ENCODE assay signal across 18 cellular contexts in genomic region chr17:40487371-40488020, GRCh38. TPM values are rescaled to one million over a fixed set of nuclear protein-coding genes. Genes with fewer than 3 reads are reported as not detected.
DNase-seq lines count a peak whose midpoint lies in the region; ATAC-seq, FAIRE-seq and TF ChIP-seq lines count a peak whose summit lies in the region.
"Had no signal": no experiment of that assay in that cellular context is flagged by ENCODE, and none has a peak within 500 bp of the region (broad histone marks: within the 10 kb centered on the region; RNA-seq: fewer than 3 reads in every experiment).

No MANE protein-coding gene starts in this region.

- H3K36me3 ChIP-seq in astrocyte (ENCODE audit: insufficient read depth, low read length) (no peaks in the 10 kb centered on the region), muscle layer of colon (ENCODE audit: insufficient read depth, low read length) (no peaks in the 10 kb centered on the region), suprapubic skin (peaks cover 29% of the 10 kb centered on the region)

- H3K27me3 ChIP-seq in astrocyte (ENCODE audit: insufficient read depth, low read length): no peaks in the 10 kb centered on the region
- no peaks in the 10 kb centered on the region for H3K27me3 ChIP-seq in muscle layer of colon (ENCODE audit: control insufficient read depth in 1 of 2, insufficient read depth in 2 of 2, low read length in 2 of 2)
- H3K27me3 ChIP-seq in suprapubic skin: no peaks in the 10 kb centered on the region

- FAIRE-seq in astrocyte (lab: Jason Lieb, UNC): no peak
- FAIRE-seq: endometrium, GM12892 had no signal

- no peaks in the 10 kb centered on the region for H3K9me3 ChIP-seq in astrocyte (ENCODE audit: insufficient read depth, low read depth, low read length)
- H3K9me3 ChIP-seq in muscle layer of colon (ENCODE audit: low read length): no peaks in the 10 kb centered on the region
- H3K9me3 ChIP-seq in suprapubic skin: no peaks in the 10 kb centered on the region

- no peaks in the 10 kb centered on the region for H4K20me1 ChIP-seq in astrocyte (ENCODE audit: insufficient read depth, low read length)

- no peak for ATAC-seq in GM21526 (IDR thresholded peaks at IDR 0.05; ENCODE audit: low FRiP score, unreplicated experiment)
- ATAC-seq: CD8-positive, alpha-beta T cell had no signal

- H3K4me1 ChIP-seq in astrocyte (ENCODE audit: insufficient read depth, low read length) (peaks cover 42% of the 10 kb centered on the region), muscle layer of colon (ENCODE audit: insufficient read depth, low read length) (peaks cover 68% of the 10 kb centered on the region), suprapubic skin (peaks cover 85% of the 10 kb centered on the region)

- TF ChIP-seq CTCF in astrocyte (IDR thresholded peaks at IDR 0.05; ENCODE audit: insufficient read depth, low read depth, low read length) (no peak), suprapubic skin (IDR thresholded peaks at IDR 0.05) (no peak)

- no peak for TF ChIP-seq EP300 in suprapubic skin (IDR thresholded peaks at IDR 0.05)

- H3K9me3 Mint-ChIP-seq in activated CD4-positive, alpha-beta T cell treated with anti-CD3 and anti-CD28 coated beads, Interleukin-2, amount 10 ng/mL, durations not matched to agents 7 days and 5 days: no peaks in the 10 kb centered on the region
- no peaks in the 10 kb centered on the region for H3K9me3 Mint-ChIP-seq in astrocyte (ENCODE audit: unreplicated experiment)
- H3K9me3 Mint-ChIP-seq: CD8-positive, alpha-beta T cell; T-helper 2 cell treated with Interferon-gamma antibody and Interleukin-4, amounts not matched to agents 5 μg/mL and 100 μg/mL, for 36 hours had no signal

- no CpG with 5 or more reads among the region's 7 CpGs for WGBS in suprapubic skin

- CTCF ChIA-PET in activated CD4-positive, alpha-beta T cell treated with anti-CD3 and anti-CD28 coated beads, Interleukin-2, amount 10 ng/mL, durations not matched to agents 7 days and 5 days (lab: Charles Lee): interaction anchor here (0.8 to 3.8 kb wide), 7 partner anchors 10 to 66 kb away, joined by 3 to 21 read pairs (median 3); partner anchors contain the start of gene TNS4

- H3K4me3 Mint-ChIP-seq in activated CD4-positive, alpha-beta T cell treated with anti-CD3 and anti-CD28 coated beads, Interleukin-2, amount 10 ng/mL, durations not matched to agents 7 days and 5 days: no peak overlapping the region
- no peak overlapping the region for H3K4me3 Mint-ChIP-seq in astrocyte (ENCODE audit: unreplicated experiment)
- H3K4me3 Mint-ChIP-seq: CD8-positive, alpha-beta T cell; T-helper 2 cell treated with Interferon-gamma antibody and Interleukin-4, amounts not matched to agents 5 μg/mL and 100 μg/mL, for 36 hours had no signal

- no peak for DNase-seq in activated CD4-positive, alpha-beta T cell treated with anti-CD3 and anti-CD28 coated beads, Interleukin-2, amount 10 ng/mL, durations not matched to agents 7 days and 5 days
- no peak for DNase-seq in activated CD4-positive, alpha-beta T cell treated with anti-CD3 and anti-CD28 coated beads, Interleukin-2, amount 50 U/mL, for 48 hours
- DNase-seq in astrocyte (ENCODE audit: low read depth) (no peak), suprapubic skin (ENCODE audit: low spot score in 2 of 2) (no peak), DMS79 treated with DMSO at 0.1 percent for 48 hours (lab: John Stamatoyannopoulos, UW) (no peak), SHP77 (lab: John Stamatoyannopoulos, UW) (no peak)
- DNase-seq: CD8-positive, alpha-beta T cell; cerebellar nuclear complex; islet precursor cell; NCI-H187; NCI-H524 treated with DMSO at 0.1 percent for 48 hours; RPMI8226; stimulated activated CD4-positive, alpha-beta T cell treated with anti-CD3 and anti-CD28 coated beads, Interleukin-2, amount 100 ng/mL, for 48 hours had no signal

- TF ChIP-seq POLR2A in suprapubic skin (IDR thresholded peaks at IDR 0.05): no peak

- no peaks in the 10 kb centered on the region for H3K27me3 Mint-ChIP-seq in activated CD4-positive, alpha-beta T cell treated with anti-CD3 and anti-CD28 coated beads, Interleukin-2, amount 10 ng/mL, durations not matched to agents 7 days and 5 days
- no peaks in the 10 kb centered on the region for H3K27me3 Mint-ChIP-seq in astrocyte (ENCODE audit: low read depth, unreplicated experiment)

- POLR2A ChIA-PET in activated CD4-positive, alpha-beta T cell treated with anti-CD3 and anti-CD28 coated beads, Interleukin-2, amount 10 ng/mL, durations not matched to agents 7 days and 5 days (lab: Charles Lee): no interaction called here

- H3K4me2 ChIP-seq in astrocyte (ENCODE audit: low read length): no peak overlapping the region

- peak overlapping the region; percentile 41 for H3K27ac Mint-ChIP-seq in activated CD4-positive, alpha-beta T cell treated with anti-CD3 and anti-CD28 coated beads, Interleukin-2, amount 10 ng/mL, durations not matched to agents 7 days and 5 days
- no peak overlapping the region for H3K27ac Mint-ChIP-seq in astrocyte (ENCODE audit: unreplicated experiment)
- H3K27ac Mint-ChIP-seq: CD8-positive, alpha-beta T cell had no signal

- H2AFZ ChIP-seq in astrocyte (ENCODE audit: low read depth, low read length): no peak overlapping the region

- H3K36me3 Mint-ChIP-seq in activated CD4-positive, alpha-beta T cell treated with anti-CD3 and anti-CD28 coated beads, Interleukin-2, amount 10 ng/mL, durations not matched to agents 7 days and 5 days (ENCODE audit: low read depth): peaks cover 3% of the 10 kb centered on the region
- H3K36me3 Mint-ChIP-seq in astrocyte (ENCODE audit: low read depth, unreplicated experiment): no peaks in the 10 kb centered on the region
- H3K36me3 Mint-ChIP-seq: CD8-positive, alpha-beta T cell had no signal

- H3K4me1 Mint-ChIP-seq in activated CD4-positive, alpha-beta T cell treated with anti-CD3 and anti-CD28 coated beads, Interleukin-2, amount 10 ng/mL, durations not matched to agents 7 days and 5 days: peaks cover 92% of the 10 kb centered on the region
- H3K4me1 Mint-ChIP-seq in astrocyte (ENCODE audit: low read depth, unreplicated experiment): peaks cover 42% of the 10 kb centered on the region

- no peaks in the 10 kb centered on the region for H3K79me2 ChIP-seq in astrocyte (ENCODE audit: insufficient read depth, low read length)

- no peak overlapping the region for H3K4me3 ChIP-seq in astrocyte (ENCODE audit: insufficient read depth, low read depth, low read length)
- no peak overlapping the region for H3K4me3 ChIP-seq in muscle layer of colon (ENCODE audit: low read depth in 1 of 2, low read length in 2 of 2)
- H3K4me3 ChIP-seq in suprapubic skin: no peak overlapping the region

- H3K27ac ChIP-seq in astrocyte (ENCODE audit: low read depth, low read length) (no peak overlapping the region), muscle layer of colon (ENCODE audit: low read depth, low read length) (peak overlapping the region; percentile 64), suprapubic skin (peak overlapping the region; percentile 91)

- H3K9ac ChIP-seq in astrocyte (ENCODE audit: low read length) (peak overlapping the region; percentile 82), muscle layer of colon (ENCODE audit: low read length) (no peak overlapping the region)

RNA-seq across cellular contexts. Expression of gene TNS4, which starts 13.9 kb away (rescaled TPM):
- total RNA-seq in activated CD4-positive, alpha-beta T cell treated with anti-CD3 and anti-CD28 coated beads, Interleukin-2, amount 10 ng/mL, durations not matched to agents 7 days and 5 days: 1 to 10 TPM; 3.5 to 3.7 TPM
- total RNA-seq in astrocyte (not detected in 2 replicates), suprapubic skin (1,000 to 10,000 TPM in 2 of 4 donors, 100 to 1,000 TPM in 2; 730 to 1,745 (median 1,078) TPM)

RNA-seq across cellular contexts. Expression of gene IGFBP4, which starts 44.2 kb away (rescaled TPM):
- 10 to 100 TPM; 65.2 to 67.9 TPM for total RNA-seq in activated CD4-positive, alpha-beta T cell treated with anti-CD3 and anti-CD28 coated beads, Interleukin-2, amount 10 ng/mL, durations not matched to agents 7 days and 5 days
- total RNA-seq in astrocyte (134 and 142 TPM in 2 replicates), suprapubic skin (10 to 100 TPM; 45.0 to 88.8 (median 74.6) TPM)

Comparison
In these comparisons a context has a peak if more than half of its experiments do, and no peak if none do; other contexts are left out.
1. RNA of gene TNS4, which starts 13.9 kb away (total RNA-seq): 730 to 1,745 TPM in suprapubic skin; 3.5 to 3.7 TPM in activated CD4-positive, alpha-beta T cell treated with anti-CD3 and anti-CD28 coated beads, Interleukin-2, amount 10 ng/mL, durations not matched to agents 7 days and 5 days and not detected in astrocyte; every median in the first group is over 100 times any median in the second.